In genomic region chr16:89573826-89574680, GRCh38 we compare ENCODE assay signal across 1 cellular context.
TF ChIP-seq lines count a peak whose summit lies in the region.

No MANE protein-coding gene starts in this region.

TF ChIP-seq in endothelial cell of umbilical vein, 7 proteins besides CTCF, POLR2A, EP300 and RAD21:
- TF ChIP-seq POLR2AphosphoS5 (IDR thresholded peaks at IDR 0.05; ENCODE audit: insufficient read depth, low read depth, low read length) (no peak), MYC (IDR thresholded peaks at IDR 0.05; ENCODE audit: low read depth, low read length) (no peak), EZH2 (IDR thresholded peaks at IDR 0.05; ENCODE audit: borderline replicate concordance, low read depth, low read length, severe bottlenecking) (no peak), GATA2 (IDR thresholded peaks at IDR 0.05; ENCODE audit: insufficient read depth, insufficient read length, low read depth, low read length) (no peak), JUN (IDR thresholded peaks at IDR 0.05; ENCODE audit: borderline replicate concordance, insufficient read depth, insufficient read length, low read depth) (no peak), FOS (IDR thresholded peaks at IDR 0.05; ENCODE audit: borderline replicate concordance, insufficient read depth, low read length) (no peak), MAX (IDR thresholded peaks at IDR 0.05; ENCODE audit: insufficient read depth, insufficient read length) (no peak)
TF ChIP-seq in endothelial cell of umbilical vein: peak in this region for 0.
